In the genomic region with DNA sequence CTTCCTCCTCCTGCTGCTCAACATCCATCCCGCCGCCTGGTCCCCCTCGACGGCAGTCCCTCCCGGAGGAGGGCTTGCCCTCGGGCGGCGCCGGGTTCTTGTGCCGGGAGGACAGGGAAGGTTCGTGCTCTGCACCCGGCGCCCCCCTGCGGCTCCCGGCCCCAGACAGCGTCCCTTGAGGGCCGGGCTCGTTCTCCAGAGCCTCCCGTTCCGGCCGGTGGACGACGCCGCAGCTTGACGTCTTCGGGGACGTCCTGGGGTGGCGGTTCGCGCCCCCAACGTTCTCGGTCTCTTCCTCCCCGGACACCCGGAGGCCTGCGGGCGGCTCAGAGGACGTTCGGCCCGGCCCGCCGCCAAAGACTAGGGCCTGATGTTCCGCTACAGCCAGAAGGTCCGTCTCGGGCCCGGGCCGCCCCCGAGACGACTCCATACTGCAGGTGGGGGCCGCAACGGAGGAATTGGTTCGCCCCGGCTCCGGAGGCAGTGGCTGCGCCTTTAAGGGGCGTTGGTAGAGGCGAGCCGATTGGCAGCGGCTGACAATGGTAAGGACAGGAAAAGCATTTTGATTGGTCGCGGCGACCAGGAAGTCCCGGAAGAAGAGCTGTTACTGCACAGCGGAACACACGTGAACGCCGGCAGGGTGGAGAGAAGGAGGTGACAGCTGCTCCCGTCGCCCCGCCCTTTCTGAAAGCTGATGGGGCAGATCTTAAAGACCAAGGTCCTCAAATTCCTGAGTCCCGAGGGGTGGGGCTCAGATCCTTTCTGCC, we compare ENCODE assay signal across 8 cellular contexts. TPM values are rescaled to one million over a fixed set of nuclear protein-coding genes. Genes with fewer than 3 reads are reported as not detected.
A peak's percentile ranks its signal among the peaks of the same experiment; 100 is the strongest.
DNase-seq lines count a peak whose midpoint lies in the region; ATAC-seq and TF ChIP-seq lines count a peak whose summit lies in the region.

A gene (minus strand): TSS at position 470 of the 767 bp plus-strand sequence. CDS start 40 bp downstream, at position 430.

- peak within 1 kb of the TSS; percentile 100 for H3K4me3 ChIP-seq in GM23338
- H3K4me3 ChIP-seq in LNCaP clone FGC (ENCODE audit: low read depth, low read length): peak within 1 kb of the TSS; percentile 81

- H3K36me3 Mint-ChIP-seq in GM23338 (ENCODE audit: low read depth): no peaks in the 10 kb centered on the region; the same call in 2 of the 3 replicates
- no peaks in the 10 kb centered on the region for H3K36me3 Mint-ChIP-seq in activated T-helper 2 cell treated with anti-CD3 and anti-CD28 coated beads, Interferon-gamma antibody, Interleukin-2, Interleukin-4, amounts not matched to agents 10 μg/mL and 5 μg/mL and 100 μg/mL, durations not matched to agents 14 hours and 24 hours and 36 hours (ENCODE audit: low read depth)
- H3K36me3 Mint-ChIP-seq in nephron (ENCODE audit: low read depth): no peaks in the 10 kb centered on the region
- H3K36me3 Mint-ChIP-seq in stimulated activated naive CD8-positive, alpha-beta T cell treated with anti-CD3 and anti-CD28 coated beads, Interleukin-15, Interleukin-2, amounts not matched to agents 100 ng/mL and 50 ng/mL, for 24 hours (ENCODE audit: low read depth): no peaks in the 10 kb centered on the region

- DNase-seq in Daoy (ENCODE audit: low read depth) (peak; percentile 97), GM23338 (ENCODE audit: low spot score) (peak; percentile 99), LNCaP clone FGC (ENCODE audit: low read depth) (peak; percentile 93), RWPE1 (ENCODE audit: low spot score) (peak; percentile 97), fibroblast of peridontal ligament (ENCODE audit: extremely low read depth) (peak; percentile 97)
- DNase-seq in activated T-helper 2 cell treated with anti-CD3 and anti-CD28 coated beads, Interferon-gamma antibody, Interleukin-2, Interleukin-4, amounts not matched to agents 10 μg/mL and 5 μg/mL and 100 μg/mL, durations not matched to agents 14 hours and 24 hours and 36 hours (ENCODE audit: low spot score): peak; percentile 95

- H3K79me2 ChIP-seq in GM23338 (replicated peaks; ENCODE audit: insufficient read depth): no peaks in the 10 kb centered on the region

- intact Hi-C loops in activated T-helper 2 cell treated with anti-CD3 and anti-CD28 coated beads, Interferon-gamma antibody, Interleukin-2, Interleukin-4, amounts not matched to agents 10 μg/mL and 5 μg/mL and 100 μg/mL, durations not matched to agents 14 hours and 24 hours and 36 hours (cut with micrococcal nuclease): loop anchor here (5.0 kb wide), 1 partner anchor 97 kb away; a partner anchor contains a TSS

- no peak within 1 kb of the TSS; the same call in 2 of the 3 replicates for H3K4me3 Mint-ChIP-seq in GM23338
- no peak within 1 kb of the TSS for H3K4me3 Mint-ChIP-seq in activated T-helper 2 cell treated with anti-CD3 and anti-CD28 coated beads, Interferon-gamma antibody, Interleukin-2, Interleukin-4, amounts not matched to agents 10 μg/mL and 5 μg/mL and 100 μg/mL, durations not matched to agents 14 hours and 24 hours and 36 hours (ENCODE audit: low read depth)
- H3K4me3 Mint-ChIP-seq in nephron: peak within 1 kb of the TSS in 1 of 3 experiments; percentile 79
- H3K4me3 Mint-ChIP-seq in stimulated activated naive CD8-positive, alpha-beta T cell treated with anti-CD3 and anti-CD28 coated beads, Interleukin-15, Interleukin-2, amounts not matched to agents 100 ng/mL and 50 ng/mL, for 24 hours: no peak within 1 kb of the TSS

- H3K9me3 Mint-ChIP-seq in GM23338 (no peaks in the 10 kb centered on the region), nephron (no peaks in the 10 kb centered on the region)
- H3K9me3 Mint-ChIP-seq in activated T-helper 2 cell treated with anti-CD3 and anti-CD28 coated beads, Interferon-gamma antibody, Interleukin-2, Interleukin-4, amounts not matched to agents 10 μg/mL and 5 μg/mL and 100 μg/mL, durations not matched to agents 14 hours and 24 hours and 36 hours: no peaks in the 10 kb centered on the region
- no peaks in the 10 kb centered on the region for H3K9me3 Mint-ChIP-seq in stimulated activated naive CD8-positive, alpha-beta T cell treated with anti-CD3 and anti-CD28 coated beads, Interleukin-15, Interleukin-2, amounts not matched to agents 100 ng/mL and 50 ng/mL, for 24 hours

- H3K4me1 ChIP-seq in GM23338 (ENCODE audit: insufficient read depth): peaks cover 9% of the 10 kb centered on the region

- H3F3A ChIP-seq in GM23338 (replicated peaks; ENCODE audit: low read depth): peaks cover 15% of the 10 kb centered on the region

- no peak within 1 kb of the TSS for H3K27ac ChIP-seq in GM23338 (ENCODE audit: low read depth)
- peak within 1 kb of the TSS; percentile 97 for H3K27ac ChIP-seq in RWPE1

- no peaks in the 10 kb centered on the region for H3K36me3 ChIP-seq in GM23338 (ENCODE audit: insufficient read depth)

- peak within 1 kb of the TSS; percentile 78 for H3K4me2 ChIP-seq in GM23338

- H4K20me1 ChIP-seq in GM23338 (replicated peaks; ENCODE audit: insufficient read depth): no peaks in the 10 kb centered on the region

- POLR2A ChIA-PET in RWPE1 (lab: Yijun Ruan, JAX; ENCODE audit: low non-redundant PET): no interaction called here

- CTCF ChIA-PET in RWPE1 (lab: Yijun Ruan, JAX): interaction anchor here (0.6 to 0.7 kb wide), 2 partner anchors 52 to 170 kb away, joined by 3 to 4 read pairs; no protein-coding TSS in a partner anchor

- H3K27ac Mint-ChIP-seq in GM23338: peak within 1 kb of the TSS; percentile 23; the same call in 1 of the 2 replicates
- H3K27ac Mint-ChIP-seq in activated T-helper 2 cell treated with anti-CD3 and anti-CD28 coated beads, Interferon-gamma antibody, Interleukin-2, Interleukin-4, amounts not matched to agents 10 μg/mL and 5 μg/mL and 100 μg/mL, durations not matched to agents 14 hours and 24 hours and 36 hours: peak within 1 kb of the TSS; percentile 86
- H3K27ac Mint-ChIP-seq in nephron: peak within 1 kb of the TSS; percentile 24 to 70 (median 62)
- H3K27ac Mint-ChIP-seq in stimulated activated naive CD8-positive, alpha-beta T cell treated with anti-CD3 and anti-CD28 coated beads, Interleukin-15, Interleukin-2, amounts not matched to agents 100 ng/mL and 50 ng/mL, for 24 hours: peak within 1 kb of the TSS; percentile 82

- H2AFZ ChIP-seq in GM23338: peak within 1 kb of the TSS; percentile 67; the same call in 1 of the 2 replicates

- no peak for TF ChIP-seq CTCF in GM23338 (conservative IDR thresholded peaks at IDR 0.05; ENCODE audit: low read depth in 2 of 2)
- peak; percentile 28; the same call in 1 of the 2 replicates for TF ChIP-seq CTCF in LNCaP clone FGC (IDR thresholded peaks at IDR 0.05; ENCODE audit: control insufficient read depth, extremely low read depth, insufficient read depth)
- peak; percentile 24 for TF ChIP-seq CTCF in RWPE1 (conservative IDR thresholded peaks at IDR 0.05; ENCODE audit: low read depth)
- no peak for TF ChIP-seq CTCF in nephron (IDR thresholded peaks at IDR 0.05; ENCODE audit: unreplicated experiment in 3 of 3)

- no peaks in the 10 kb centered on the region for H3K9me2 ChIP-seq in GM23338 (ENCODE audit: insufficient read depth)

- peaks cover 13% of the 10 kb centered on the region for H3K27me3 ChIP-seq in GM23338 (ENCODE audit: insufficient read depth)

- H3K4me1 Mint-ChIP-seq in GM23338: peaks cover 7% of the 10 kb centered on the region
- H3K4me1 Mint-ChIP-seq in activated T-helper 2 cell treated with anti-CD3 and anti-CD28 coated beads, Interferon-gamma antibody, Interleukin-2, Interleukin-4, amounts not matched to agents 10 μg/mL and 5 μg/mL and 100 μg/mL, durations not matched to agents 14 hours and 24 hours and 36 hours (ENCODE audit: low read depth): peaks cover 11% of the 10 kb centered on the region
- peaks cover 11% of the 10 kb centered on the region for H3K4me1 Mint-ChIP-seq in nephron
- H3K4me1 Mint-ChIP-seq in stimulated activated naive CD8-positive, alpha-beta T cell treated with anti-CD3 and anti-CD28 coated beads, Interleukin-15, Interleukin-2, amounts not matched to agents 100 ng/mL and 50 ng/mL, for 24 hours (ENCODE audit: low read depth): peaks cover 13% of the 10 kb centered on the region

- H3K27me3 Mint-ChIP-seq in GM23338 (ENCODE audit: insufficient read depth, low read depth, poor library complexity) (peaks cover 12% of the 10 kb centered on the region), nephron (ENCODE audit: low read depth) (no peaks in the 10 kb centered on the region)
- H3K27me3 Mint-ChIP-seq in activated T-helper 2 cell treated with anti-CD3 and anti-CD28 coated beads, Interferon-gamma antibody, Interleukin-2, Interleukin-4, amounts not matched to agents 10 μg/mL and 5 μg/mL and 100 μg/mL, durations not matched to agents 14 hours and 24 hours and 36 hours (ENCODE audit: low read depth): no peaks in the 10 kb centered on the region
- H3K27me3 Mint-ChIP-seq in stimulated activated naive CD8-positive, alpha-beta T cell treated with anti-CD3 and anti-CD28 coated beads, Interleukin-15, Interleukin-2, amounts not matched to agents 100 ng/mL and 50 ng/mL, for 24 hours: no peaks in the 10 kb centered on the region

- ATAC-seq in GM23338: peak; percentile 52

TF ChIP-seq in GM23338, 12 proteins besides CTCF, POLR2A, EP300 and RAD21:
- 0 out of 2 replicates have a peak, but pooled peaks have one; percentile 49 for TF ChIP-seq CREB1 (CRISPR knock-in tag; IDR thresholded peaks at IDR 0.05; ENCODE audit: low read depth)
- TF ChIP-seq POLR2AphosphoS5 (IDR thresholded peaks at IDR 0.05; ENCODE audit: low read depth): peak; percentile 72
- TF ChIP-seq JUNB (IDR thresholded peaks at IDR 0.05; ENCODE audit: unreplicated experiment): no peak

RNA-seq across cellular contexts. Expression of the gene that starts here (rescaled TPM):
- 3.3 and 3.6 TPM in 2 replicates for total RNA-seq in Daoy (2014; rRNA removed; shearing (Covaris generic))
- 3.9 and 7.1 TPM in 2 replicates for total RNA-seq in GM23338 (2014; rRNA removed; shearing (Covaris generic))
- polyA plus RNA-seq in GM23338 (2016; fragmentation: Nextera tagmentation; extraction: Ambion mirVana): 1.8 and 2.1 TPM in 2 replicates
- total RNA-seq in activated T-helper 2 cell treated with anti-CD3 and anti-CD28 coated beads, Interferon-gamma antibody, Interleukin-2, Interleukin-4, amounts not matched to agents 10 μg/mL and 5 μg/mL and 100 μg/mL, durations not matched to agents 14 hours and 24 hours and 36 hours: 7.8 and 8.0 TPM in 2 replicates

Comparison
In these comparisons a context has a peak if more than half of its experiments do, and no peak if none do; other contexts are left out.
1. H3K27ac Mint-ChIP-seq: peak in every context shown above with its lines; median percentile 86 in activated T-helper 2 cell treated with anti-CD3 and anti-CD28 coated beads, Interferon-gamma antibody, Interleukin-2, Interleukin-4, amounts not matched to agents 10 μg/mL and 5 μg/mL and 100 μg/mL, durations not matched to agents 14 hours and 24 hours and 36 hours; 82 in stimulated activated naive CD8-positive, alpha-beta T cell treated with anti-CD3 and anti-CD28 coated beads, Interleukin-15, Interleukin-2, amounts not matched to agents 100 ng/mL and 50 ng/mL, for 24 hours; 62 in nephron; 23 in GM23338.
2. CTCF ChIP-seq: peak in LNCaP clone FGC (single experiment) and RWPE1 (single experiment); none in GM23338 (0 of 2) and nephron (0 of 3).
3. Peak in every context shown above with its lines, with median percentiles within 50 percentile points of each other: DNase-seq.